Comparison of ENCODE assay signal across 8 cellular contexts in the genomic region with DNA sequence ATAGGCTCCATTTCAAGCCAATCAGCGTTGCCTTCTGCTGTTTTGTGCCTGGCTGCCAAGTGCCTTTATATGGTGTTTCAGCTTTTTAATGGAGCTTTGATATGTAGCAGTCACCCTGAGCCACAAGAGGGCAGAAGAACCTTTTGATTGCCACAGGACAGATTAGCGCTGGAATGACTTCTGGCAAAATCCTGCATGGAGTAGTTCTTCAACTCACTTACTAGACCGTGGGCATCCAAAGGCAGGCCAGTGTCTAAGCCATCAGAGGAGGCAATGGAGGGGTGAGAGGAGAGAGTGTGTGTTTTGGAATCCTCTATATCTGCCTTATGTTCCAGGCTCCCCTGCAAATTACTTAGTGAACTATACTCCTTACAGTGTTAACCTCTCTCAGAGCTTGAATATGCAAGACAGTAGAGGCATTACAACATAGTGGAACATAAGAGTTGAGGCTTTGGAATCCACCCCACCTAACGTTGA. TPM values are rescaled to one million over a fixed set of nuclear protein-coding genes. Genes with fewer than 3 reads are reported as not detected.
DNase-seq lines count a peak whose midpoint lies in the region; ATAC-seq and TF ChIP-seq lines count a peak whose summit lies in the region.

No MANE protein-coding gene starts in this region.

- no peak overlapping the region for H2AFZ ChIP-seq in neural progenitor cell (replicated peaks)

- H3K4me1 ChIP-seq in Panc1 (ENCODE audit: control insufficient read depth, insufficient read depth, low read length) (peaks cover 16% of the 10 kb centered on the region; the same call in 1 of the 2 replicates), neural progenitor cell (peaks cover 38% of the 10 kb centered on the region), thyroid gland (peaks cover 15 to 24% of the 10 kb centered on the region in 2 donors)

- no peak overlapping the region for H3K4me3 ChIP-seq in LNCaP clone FGC (ENCODE audit: low read depth, low read length)
- no peak overlapping the region for H3K4me3 ChIP-seq in Panc1 (ENCODE audit: low read depth in 2 of 2, low read length in 2 of 2)
- H3K4me3 ChIP-seq in fibroblast of the aortic adventitia (ENCODE audit: low read depth, low read length), result no peak overlapping the region
- H3K4me3 ChIP-seq in neural progenitor cell, result no peak overlapping the region
- H3K4me3 ChIP-seq in thyroid gland (replicated peaks in 1 of 3), result no peak overlapping the region

- H3K27me3 ChIP-seq in Panc1 (ENCODE audit: control insufficient read depth, insufficient read depth, low read length) (no peaks in the 10 kb centered on the region), neural progenitor cell (no peaks in the 10 kb centered on the region), thyroid gland (no peaks in the 10 kb centered on the region)

- H3K27me3 Mint-ChIP-seq in activated T-cell treated with anti-CD3 and anti-CD28 coated beads, Interleukin-2, amount 50 U/mL, for 72 hours (ENCODE audit: low read depth), result no peaks in the 10 kb centered on the region
- no peaks in the 10 kb centered on the region for H3K27me3 Mint-ChIP-seq in neural progenitor cell (ENCODE audit: insufficient read depth, low read depth)

- POLR2A ChIA-PET in Panc1 (lab: Charles Lee), result interaction anchor here (1.0 to 1.3 kb wide), 2 partner anchors 171 to 234 kb away, joined by 3 to 4 read pairs; no protein-coding TSS in a partner anchor

- no peaks in the 10 kb centered on the region for H3K9me3 Mint-ChIP-seq in activated T-cell treated with anti-CD3 and anti-CD28 coated beads, Interleukin-2, amount 50 U/mL, for 72 hours
- no peaks in the 10 kb centered on the region for H3K9me3 Mint-ChIP-seq in neural progenitor cell

- CTCF ChIA-PET in Panc1 (lab: Charles Lee), result interaction anchor here (0.5 to 4.2 kb wide), 13 partner anchors 13 to 537 kb away, joined by 3 to 84 read pairs (median 3); partner anchors contain the start of genes ARTN and IPO13

- intact Hi-C loops in Panc1 (cut with micrococcal nuclease; ENCODE audit: unreplicated experiment), result loop anchor here (2.0 kb wide), 1 partner anchor 171 kb away; no protein-coding TSS in a partner anchor
- intact Hi-C loops in thyroid gland (cut with DNase I), result loop anchor here (2.0 to 10.0 kb wide), 2 partner anchors 171 to 271 kb away; partner anchors contain the start of gene SLC6A9

- peak; percentile 98 for ATAC-seq in Panc1
- peak; percentile 83 to 86 for ATAC-seq in activated T-cell treated with anti-CD3 and anti-CD28 coated beads, Interleukin-2, amount 50 U/mL, for 72 hours (replicated peaks in 1 of 2)
- no peak for ATAC-seq in HG03442 (IDR thresholded peaks at IDR 0.05; ENCODE audit: unreplicated experiment)

- TF ChIP-seq POLR2A in thyroid gland (IDR thresholded peaks at IDR 0.05), result no peak

- H3K4me1 Mint-ChIP-seq in activated T-cell treated with anti-CD3 and anti-CD28 coated beads, Interleukin-2, amount 50 U/mL, for 72 hours (ENCODE audit: low read depth), result no peaks in the 10 kb centered on the region
- peaks cover 13% of the 10 kb centered on the region for H3K4me1 Mint-ChIP-seq in neural progenitor cell

- TF ChIP-seq CTCF in LNCaP clone FGC (IDR thresholded peaks at IDR 0.05; ENCODE audit: control insufficient read depth, extremely low read depth, insufficient read depth) (peak; percentile 90), Panc1 (IDR thresholded peaks at IDR 0.05) (peak; percentile 89), fibroblast of the aortic adventitia (IDR thresholded peaks at IDR 0.05; ENCODE audit: insufficient read depth, low read length) (peak; percentile 87), neural progenitor cell (IDR thresholded peaks at IDR 0.05) (peak; percentile 88), thyroid gland (IDR thresholded peaks at IDR 0.05) (peak; percentile 57 to 96 (median 88))

- H3K9ac ChIP-seq in neural progenitor cell, result no peak overlapping the region

- H3F3A ChIP-seq in neural progenitor cell (ENCODE audit: low read depth), result peaks cover 48% of the 10 kb centered on the region

- no peak overlapping the region for H3K4me2 ChIP-seq in neural progenitor cell

- H3K27ac ChIP-seq in Panc1 (ENCODE audit: low read length) (no peak overlapping the region; the same call in 1 of the 2 replicates), neural progenitor cell (no peak overlapping the region), thyroid gland (no peak overlapping the region)

- no TSS peak for BruUV-seq in Panc1 (replicated peaks; lab: Mats Ljungman, UMichigan)

- H4K20me1 ChIP-seq in neural progenitor cell (ENCODE audit: low read depth), result peaks cover 46% of the 10 kb centered on the region

- in situ Hi-C loops in Panc1 (cut with HindIII; ENCODE audit: low pct_unique_long_range_greater_than_20kb, low sequenced_read_pairs), result loop anchor here (25.0 kb wide), 1 partner anchor 174 kb away; the partner anchor contains the start of genes ARTN and IPO13

- no peaks in the 10 kb centered on the region for H3K9me3 ChIP-seq in Panc1 (ENCODE audit: control insufficient read depth, insufficient read depth, low read depth, low read length)
- H3K9me3 ChIP-seq in neural progenitor cell (ENCODE audit: low read depth), result no peaks in the 10 kb centered on the region
- H3K9me3 ChIP-seq in thyroid gland, result no peaks in the 10 kb centered on the region

- H3K36me3 Mint-ChIP-seq in activated T-cell treated with anti-CD3 and anti-CD28 coated beads, Interleukin-2, amount 50 U/mL, for 72 hours (ENCODE audit: insufficient read depth in 2 of 2), result no peaks in the 10 kb centered on the region
- no peaks in the 10 kb centered on the region for H3K36me3 Mint-ChIP-seq in neural progenitor cell

- DNase-seq in DMS79 (lab: John Stamatoyannopoulos, UW) (peak; percentile 68), LNCaP clone FGC (ENCODE audit: low read depth) (peak; percentile 92), Panc1 (ENCODE audit: low read depth, low spot score) (peak; percentile 82), fibroblast of the aortic adventitia (ENCODE audit: low read depth) (peak; percentile 95), neural progenitor cell (ENCODE audit: low spot score) (peak; percentile 88), thyroid gland (peak; percentile 77 to 80)
- DNase-seq in activated T-cell treated with anti-CD3 and anti-CD28 coated beads, Interleukin-2, amount 50 U/mL, for 72 hours, result peak; percentile 37 to 53

- H3K4me3 Mint-ChIP-seq in activated T-cell treated with anti-CD3 and anti-CD28 coated beads, Interleukin-2, amount 50 U/mL, for 72 hours, result no peak overlapping the region
- no peak overlapping the region for H3K4me3 Mint-ChIP-seq in neural progenitor cell

- H3K79me2 ChIP-seq in neural progenitor cell (ENCODE audit: low read depth), result peaks cover 8% of the 10 kb centered on the region

- H3K36me3 ChIP-seq in Panc1 (ENCODE audit: control insufficient read depth, insufficient read depth, low read length), result no peaks in the 10 kb centered on the region
- H3K36me3 ChIP-seq in neural progenitor cell, result no peaks in the 10 kb centered on the region
- H3K36me3 ChIP-seq in thyroid gland, result no peaks in the 10 kb centered on the region

- WGBS in thyroid gland, 2 donors, result 4 to 5% methylated on average over 4 of the region's 4 CpGs

- H3K27ac Mint-ChIP-seq in activated T-cell treated with anti-CD3 and anti-CD28 coated beads, Interleukin-2, amount 50 U/mL, for 72 hours, result no peak overlapping the region
- no peak overlapping the region for H3K27ac Mint-ChIP-seq in neural progenitor cell

RNA-seq across cellular contexts. Expression of gene ST3GAL3, which starts 56.2 kb away (rescaled TPM):
- total RNA-seq in Panc1 (2021; ENCODE audit: unreplicated experiment) (26.0 TPM), fibroblast of the aortic adventitia (ENCODE audit: low replicate concordance) (20.1 and 24.0 TPM in 2 replicates), neural progenitor cell (ENCODE audit: low replicate concordance) (13.6 and 29.7 TPM in 2 replicates), thyroid gland (10 to 100 TPM; 12.1 to 17.7 (median 14.3) TPM)
- polyA plus RNA-seq in Panc1 (2012; ENCODE audit: insufficient read length), result 17.9 TPM
- total RNA-seq in activated T-cell treated with anti-CD3 and anti-CD28 coated beads, Interleukin-2, amount 50 U/mL, for 72 hours, result 10 to 100 TPM; 25.3 to 34.9 TPM

Comparison
In these comparisons a context has a peak if more than half of its experiments do, and no peak if none do; other contexts are left out.
1. DNase-seq: peak in every context shown above with its lines; median percentile 95 in fibroblast of the aortic adventitia; 92 in LNCaP clone FGC; 88 in neural progenitor cell; 82 in Panc1; 78 in thyroid gland; 68 in DMS79; 45 in activated T-cell treated with anti-CD3 and anti-CD28 coated beads, Interleukin-2, amount 50 U/mL, for 72 hours.